Comparison of ENCODE assay signal across 16 cellular contexts in genomic region chr20:63945031-63945658, GRCh38.
"Had no signal": no experiment of that assay in that cellular context is flagged by ENCODE, and none has a peak within 500 bp of the region (broad histone marks: within the 10 kb centered on the region; RNA-seq: fewer than 3 reads in every experiment).

No MANE protein-coding gene starts in this region.

- H3K9me3 ChIP-seq: adrenal gland, gastroesophageal sphincter, thyroid gland, uterus had no signal

- H3K36me3 ChIP-seq: uterus had no signal

- H3K4me3 ChIP-seq: adrenal gland, gastroesophageal sphincter, hepatocyte, lung, thyroid gland, uterus had no signal

- H3K27me3 ChIP-seq: adrenal gland, gastroesophageal sphincter, hepatocyte, thyroid gland, uterus had no signal

- H3K27me3 Mint-ChIP-seq: activated T-helper 17 cell treated with anti-CD3 and anti-CD28 coated beads, Interleukin-2, amount 50 U/mL, for 72 hours; naive B cell had no signal

- H3K27ac Mint-ChIP-seq: activated T-helper 17 cell treated with anti-CD3 and anti-CD28 coated beads, Interleukin-2, amount 50 U/mL, for 72 hours had no signal

- H3K4me3 Mint-ChIP-seq: activated T-helper 17 cell treated with anti-CD3 and anti-CD28 coated beads, Interleukin-2, amount 50 U/mL, for 72 hours; T-helper 2 cell treated with Interferon-gamma antibody and Interleukin-4, amounts not matched to agents 5 μg/mL and 100 μg/mL, for 36 hours had no signal

- H3K27ac ChIP-seq: adrenal gland, hepatocyte, thyroid gland, uterus had no signal

- ATAC-seq: activated T-helper 17 cell treated with anti-CD3 and anti-CD28 coated beads, Interleukin-2, amount 50 U/mL, for 72 hours; gastroesophageal sphincter had no signal

- DNase-seq: activated CD4-positive, CD25-positive, alpha-beta regulatory T cell treated with anti-CD3 and anti-CD28 coated beads, Interleukin-2, amount 50 U/mL, for 72 hours; activated naive CD4-positive, alpha-beta T cell treated with anti-CD3 and anti-CD28 coated beads, Interleukin-2, amount 50 U/mL, for 16 hours; central memory CD4-positive, alpha-beta T cell; effector memory CD4-positive, alpha-beta T cell; kidney glomerular epithelial cell; midbrain; naive B cell; stimulated activated CD4-positive, alpha-beta T cell treated with anti-CD3 and anti-CD28 coated beads, Interleukin-4, amount 100 ng/mL, for 4 hours; thyroid gland; uterus had no signal

- H3K9me3 Mint-ChIP-seq: activated T-helper 17 cell treated with anti-CD3 and anti-CD28 coated beads, Interleukin-2, amount 50 U/mL, for 72 hours; T-helper 2 cell treated with Interferon-gamma antibody and Interleukin-4, amounts not matched to agents 5 μg/mL and 100 μg/mL, for 36 hours had no signal

- H3K36me3 Mint-ChIP-seq: naive B cell had no signal
